In genomic region chr16:14364386-14365199, GRCh38 we compare ENCODE assay signal across 9 cellular contexts.
DNase-seq lines count a peak whose midpoint lies in the region; ATAC-seq and TF ChIP-seq lines count a peak whose summit lies in the region.
"Had no signal": no experiment of that assay in that cellular context is flagged by ENCODE, and none has a peak within 500 bp of the region (broad histone marks: within the 10 kb centered on the region; RNA-seq: fewer than 3 reads in every experiment).

No MANE protein-coding gene starts in this region.

- H3K4me1 ChIP-seq in heart left ventricle (no peaks in the 10 kb centered on the region), left lung (no peaks in the 10 kb centered on the region)

- peak; percentile 35 for ATAC-seq in Right ventricle myocardium superior (ENCODE audit: poor library complexity)
- no peak for ATAC-seq in heart left ventricle
- ATAC-seq in left lung, result peak; percentile 79
- ATAC-seq in GM19351 (IDR thresholded peaks at IDR 0.05; ENCODE audit: unreplicated experiment), result no peak

- H3K9me3 ChIP-seq in heart left ventricle (no peaks in the 10 kb centered on the region), left lung (no peaks in the 10 kb centered on the region)

- DNase-seq in Right ventricle myocardium superior (no peak), heart left ventricle (no peak), amniotic stem cell (lab: John Stamatoyannopoulos, UW) (peak; percentile 86), left lung (peak in 1 of 2 donors; percentile 59), Kasumi-1 (lab: John Stamatoyannopoulos, UW) (no peak), GF-D8 (lab: John Stamatoyannopoulos, UW) (no peak)
- DNase-seq in activated CD4-positive, alpha-beta T cell treated with anti-CD3 and anti-CD28 coated beads, Interleukin-2, amount 50 U/mL, for 48 hours, result no peak
- DNase-seq: NCI-H1436 treated with DMSO at 0.1 percent for 48 hours had no signal

- H3K27me3 ChIP-seq in heart left ventricle (no peaks in the 10 kb centered on the region), left lung (peaks cover 0 to 2% of the 10 kb centered on the region in 2 donors)

- no peak for TF ChIP-seq POLR2A in heart left ventricle (IDR thresholded peaks at IDR 0.05)

- no peak for TF ChIP-seq CTCF in heart left ventricle (IDR thresholded peaks at IDR 0.05)
- no peak for TF ChIP-seq CTCF in left lung (IDR thresholded peaks at IDR 0.05)

- intact Hi-C loops in Right ventricle myocardium superior (cut with DNase I), result no loop called here
- intact Hi-C loops in heart left ventricle (cut with DNase I), result no loop called here
- intact Hi-C loops in left lung (cut with DNase I), result no loop called here

- H3K27ac ChIP-seq in heart left ventricle, result no peak overlapping the region
- peak overlapping the region; percentile 28 to 53 for H3K27ac ChIP-seq in left lung

- 64 to 72% (median 70%) methylated on average over 27 to 29 of the region's 29 CpGs for WGBS in heart left ventricle, 4 donors

- no peaks in the 10 kb centered on the region for H3K36me3 ChIP-seq in heart left ventricle
- no peaks in the 10 kb centered on the region for H3K36me3 ChIP-seq in left lung

- no peak overlapping the region for H3K4me3 ChIP-seq in heart left ventricle
- H3K4me3 ChIP-seq in left lung, result no peak overlapping the region

Comparison
In these comparisons a context has a peak if more than half of its experiments do, and no peak if none do; other contexts are left out.
1. ATAC-seq: peak in Right ventricle myocardium superior (single experiment) and left lung (single experiment); none in heart left ventricle (0 of 4) and GM19351 (single experiment).
2. H3K27ac ChIP-seq: peak in left lung (2 of 2); none in heart left ventricle (0 of 12).